31 cellular contexts compared by ENCODE assay signal in genomic region chr9:91220021-91220420, GRCh38.
A peak's percentile ranks its signal among the peaks of the same experiment; 100 is the strongest.
DNase-seq lines count a peak whose midpoint lies in the region; ATAC-seq, FAIRE-seq and TF ChIP-seq lines count a peak whose summit lies in the region.
"Had no signal": no experiment of that assay in that cellular context is flagged by ENCODE, and none has a peak within 500 bp of the region (broad histone marks: within the 10 kb centered on the region; RNA-seq: fewer than 3 reads in every experiment).

No MANE protein-coding gene starts in this region.

- H3K9ac ChIP-seq in HepG2 (ENCODE audit: insufficient read depth, low read depth, low read length): no peak overlapping the region

- H3K36me3 Mint-ChIP-seq in activated CD4-positive, alpha-beta memory T cell treated with anti-CD3 and anti-CD28 coated beads for 36 hours: peaks cover 36% of the 10 kb centered on the region
- peaks cover 63% of the 10 kb centered on the region for H3K36me3 Mint-ChIP-seq in activated CD4-positive, alpha-beta memory T cell treated with anti-CD3 and anti-CD28 coated beads, Interleukin-2, amount 10 ng/mL, durations not matched to agents 7 days and 5 days (ENCODE audit: low read depth)
- H3K36me3 Mint-ChIP-seq in effector memory CD8-positive, alpha-beta T cell (ENCODE audit: insufficient read depth): no peaks in the 10 kb centered on the region

- H3K9me3 ChIP-seq in HepG2 (ENCODE audit: low read length): no peaks in the 10 kb centered on the region
- H3K9me3 ChIP-seq in right lobe of liver: no peaks in the 10 kb centered on the region
- H3K9me3 ChIP-seq: BE2C had no signal

- no TSS peak for BruUV-seq in HepG2 (replicated peaks; lab: Mats Ljungman, UMichigan)

- peaks cover 12 to 47% of the 10 kb centered on the region in 2 experiments for H3K36me3 ChIP-seq in HepG2 (replicated peaks in 1 of 2; ENCODE audit: control insufficient read depth in 1 of 2, insufficient read depth in 2 of 2, low read length in 2 of 2)
- H3K36me3 ChIP-seq in right lobe of liver: no peaks in the 10 kb centered on the region
- H3K36me3 ChIP-seq: BE2C had no signal

- no peaks in the 10 kb centered on the region for H3K79me2 ChIP-seq in HepG2 (ENCODE audit: insufficient read depth, low read length)

- H3K27me3 ChIP-seq in HepG2 (ENCODE audit: control insufficient read depth in 1 of 2, insufficient read depth in 2 of 2, low read length in 2 of 2): no peaks in the 10 kb centered on the region
- no peaks in the 10 kb centered on the region for H3K27me3 ChIP-seq in right lobe of liver
- H3K27me3 ChIP-seq: BE2C had no signal

- no peak overlapping the region for H3K4me2 ChIP-seq in HepG2 (ENCODE audit: low read depth, low read length)

- H3K27ac Mint-ChIP-seq in activated CD4-positive, alpha-beta memory T cell treated with anti-CD3 and anti-CD28 coated beads for 36 hours: peak overlapping the region; percentile 49
- no peak overlapping the region for H3K27ac Mint-ChIP-seq in activated CD4-positive, alpha-beta memory T cell treated with anti-CD3 and anti-CD28 coated beads, Interleukin-2, amount 10 ng/mL, durations not matched to agents 7 days and 5 days
- no peak overlapping the region for H3K27ac Mint-ChIP-seq in effector memory CD8-positive, alpha-beta T cell
- H3K27ac Mint-ChIP-seq: CD14-positive monocyte had no signal

- no peak for TF ChIP-seq RAD21 in HepG2 (CRISPR knock-in tag; IDR thresholded peaks at IDR 0.05)

- no peak for TF ChIP-seq CTCF in HepG2 (CRISPR knock-in tag; IDR thresholded peaks at IDR 0.05)
- TF ChIP-seq CTCF in right lobe of liver (IDR thresholded peaks at IDR 0.05): no peak

- CTCF ChIA-PET in activated CD4-positive, alpha-beta memory T cell treated with anti-CD3 and anti-CD28 coated beads for 36 hours (lab: Charles Lee): no interaction called here
- CTCF ChIA-PET in activated CD4-positive, alpha-beta memory T cell treated with anti-CD3 and anti-CD28 coated beads, Interleukin-2, amount 10 ng/mL, durations not matched to agents 7 days and 5 days (lab: Charles Lee): no interaction called here
- CTCF ChIA-PET in HepG2 (lab: Yijun Ruan, JAX; ENCODE audit: low intra/inter-chr PET ratio, low total read pairs): no interaction called here

- WGBS in HepG2 (ENCODE audit: low lambda C conversion rate): 97% methylated on average over 4 of the region's 4 CpGs
- WGBS in right lobe of liver (ENCODE audit: insufficient coverage, low coverage, low lambda C conversion rate, missing lambda C conversion rate): 93% methylated on average over 4 of the region's 4 CpGs

- no peaks in the 10 kb centered on the region for H3K27me3 Mint-ChIP-seq in activated CD4-positive, alpha-beta memory T cell treated with anti-CD3 and anti-CD28 coated beads for 36 hours
- no peaks in the 10 kb centered on the region for H3K27me3 Mint-ChIP-seq in activated CD4-positive, alpha-beta memory T cell treated with anti-CD3 and anti-CD28 coated beads, Interleukin-2, amount 10 ng/mL, durations not matched to agents 7 days and 5 days
- H3K27me3 Mint-ChIP-seq in effector memory CD8-positive, alpha-beta T cell: no peaks in the 10 kb centered on the region
- H3K27me3 Mint-ChIP-seq: CD8-positive, alpha-beta memory T cell had no signal

- no peaks in the 10 kb centered on the region for H4K20me1 ChIP-seq in HepG2 (ENCODE audit: insufficient read depth, low read length)

- in situ Hi-C loops in HepG2 (cut with HindIII; ENCODE audit: extremely low pct_ligation_motif_present, low pct_unique_long_range_greater_than_20kb): no loop called here

- H3K4me1 ChIP-seq in HepG2 (ENCODE audit: insufficient read depth, low read length): no peaks in the 10 kb centered on the region
- H3K4me1 ChIP-seq in right lobe of liver: no peaks in the 10 kb centered on the region
- H3K4me1 ChIP-seq: BE2C had no signal

- FAIRE-seq in HepG2 (lab: Jason Lieb, UNC): no peak
- FAIRE-seq: GM12878, H54 had no signal

- no peak overlapping the region for H3K4me3 Mint-ChIP-seq in activated CD4-positive, alpha-beta memory T cell treated with anti-CD3 and anti-CD28 coated beads for 36 hours
- H3K4me3 Mint-ChIP-seq in activated CD4-positive, alpha-beta memory T cell treated with anti-CD3 and anti-CD28 coated beads, Interleukin-2, amount 10 ng/mL, durations not matched to agents 7 days and 5 days: no peak overlapping the region
- no peak overlapping the region for H3K4me3 Mint-ChIP-seq in effector memory CD8-positive, alpha-beta T cell
- H3K4me3 Mint-ChIP-seq: CD14-positive monocyte; CD8-positive, alpha-beta memory T cell had no signal

- H3K27ac ChIP-seq in HepG2 (ENCODE audit: extremely low read length, insufficient read depth, low read length) (no peak overlapping the region), right lobe of liver (no peak overlapping the region), cingulate gyrus (ENCODE audit: low read depth, low read length) (peak overlapping the region; percentile 21)
- H3K27ac ChIP-seq: RWPE1 had no signal

- TF ChIP-seq EP300 in HepG2 (IDR thresholded peaks at IDR 0.05; ENCODE audit: low read depth in 2 of 2, low read length in 2 of 2) (no peak), HepG2 (CRISPR knock-in tag; IDR thresholded peaks at IDR 0.05; ENCODE audit: borderline replicate concordance) (no peak)

- no peak overlapping the region for H2AFZ ChIP-seq in HepG2 (ENCODE audit: low read length)

- peaks cover 18% of the 10 kb centered on the region for H3K4me1 Mint-ChIP-seq in activated CD4-positive, alpha-beta memory T cell treated with anti-CD3 and anti-CD28 coated beads for 36 hours (ENCODE audit: low read depth)
- H3K4me1 Mint-ChIP-seq in activated CD4-positive, alpha-beta memory T cell treated with anti-CD3 and anti-CD28 coated beads, Interleukin-2, amount 10 ng/mL, durations not matched to agents 7 days and 5 days: peaks cover 6% of the 10 kb centered on the region
- H3K4me1 Mint-ChIP-seq in effector memory CD8-positive, alpha-beta T cell (ENCODE audit: low read depth in 2 of 2): peaks cover 0 to 3% of the 10 kb centered on the region in 2 donors
- H3K4me1 Mint-ChIP-seq: CD14-positive monocyte had no signal

- no peaks in the 10 kb centered on the region for H3K9me3 Mint-ChIP-seq in activated CD4-positive, alpha-beta memory T cell treated with anti-CD3 and anti-CD28 coated beads for 36 hours
- H3K9me3 Mint-ChIP-seq in activated CD4-positive, alpha-beta memory T cell treated with anti-CD3 and anti-CD28 coated beads, Interleukin-2, amount 10 ng/mL, durations not matched to agents 7 days and 5 days: peaks cover 3% of the 10 kb centered on the region
- no peaks in the 10 kb centered on the region for H3K9me3 Mint-ChIP-seq in effector memory CD8-positive, alpha-beta T cell
- H3K9me3 Mint-ChIP-seq: CD8-positive, alpha-beta memory T cell had no signal

- intact Hi-C loops in activated CD4-positive, alpha-beta memory T cell treated with anti-CD3 and anti-CD28 coated beads for 36 hours (cut with micrococcal nuclease): no loop called here
- intact Hi-C loops in HepG2 (cut with micrococcal nuclease; ENCODE audit: unreplicated experiment): no loop called here
- intact Hi-C loops in right lobe of liver (cut with DNase I): no loop called here

- POLR2A ChIA-PET in activated CD4-positive, alpha-beta memory T cell treated with anti-CD3 and anti-CD28 coated beads for 36 hours (lab: Charles Lee): no interaction called here
- POLR2A ChIA-PET in activated CD4-positive, alpha-beta memory T cell treated with anti-CD3 and anti-CD28 coated beads, Interleukin-2, amount 10 ng/mL, durations not matched to agents 7 days and 5 days (lab: Charles Lee): no interaction called here
- POLR2A ChIA-PET in HepG2 (lab: Yijun Ruan, JAX): interaction anchor here (1.4 kb wide), 1 partner anchor 12 kb away, joined by 3 read pairs; no protein-coding TSS in a partner anchor

- ATAC-seq in HepG2 (no peak), right lobe of liver (no peak)
- ATAC-seq in effector memory CD8-positive, alpha-beta T cell (replicated peaks): no peak
- ATAC-seq: GM12878, Panc1 had no signal

- H3K4me3 ChIP-seq in HepG2 (replicated peaks in 1 of 3; ENCODE audit: insufficient read depth in 1 of 3, low read depth in 2 of 3, low read length in 3 of 3): no peak overlapping the region
- H3K4me3 ChIP-seq in right lobe of liver: no peak overlapping the region
- H3K4me3 ChIP-seq: GM12878 had no signal

- TF ChIP-seq POLR2A in HepG2 (IDR thresholded peaks at IDR 0.05; ENCODE audit: insufficient read depth in 1 of 2, low read depth in 2 of 2, low read length in 2 of 2): no peak
- TF ChIP-seq POLR2A in right lobe of liver (IDR thresholded peaks at IDR 0.05): no peak

- peak; percentile 47 for DNase-seq in activated CD4-positive, alpha-beta memory T cell treated with anti-CD3 and anti-CD28 coated beads for 36 hours
- DNase-seq in activated CD4-positive, alpha-beta memory T cell treated with anti-CD3 and anti-CD28 coated beads, Interleukin-2, amount 10 ng/mL, durations not matched to agents 7 days and 5 days: no peak
- DNase-seq in HepG2 (ENCODE audit: low spot score): no peak
- no peak for DNase-seq in right lobe of liver
- DNase-seq in superior temporal gyrus (ENCODE audit: extremely low spot score): peak; percentile 24
- no peak for DNase-seq in effector memory CD8-positive, alpha-beta T cell
- no peak for DNase-seq in NCI-H187 (lab: John Stamatoyannopoulos, UW)
- DNase-seq: 8988T; ACHN; BE2C; CD8-positive, alpha-beta memory T cell; DMS 273 treated with DMSO at 0.1 percent for 48 hours; DMS79; EL; GDM1; KG1; NCI-H1048; NCI-H1417; NCI-H1694; NCI-H2081; NCI-H2171; NCI-H226; NCI-H510A; NCI-H69; SHP77 had no signal

TF ChIP-seq in HepG2, 621 proteins besides CTCF, POLR2A, EP300 and RAD21:
- TF ChIP-seq CENPX (CRISPR knock-in tag; IDR thresholded peaks at IDR 0.05) (no peak), RBM22 (optimal IDR thresholded peaks at IDR 0.05; ENCODE audit: low read length) (peak; percentile 12), ZNF740 (CRISPR knock-in tag; IDR thresholded peaks at IDR 0.05) (no peak), ZNF484 (CRISPR knock-in tag; IDR thresholded peaks at IDR 0.05; ENCODE audit: borderline replicate concordance, low read depth) (no peak)

Comparison
In these comparisons a context has a peak if more than half of its experiments do, and no peak if none do; other contexts are left out.
1. DNase-seq: peak in activated CD4-positive, alpha-beta memory T cell treated with anti-CD3 and anti-CD28 coated beads for 36 hours (single experiment) and superior temporal gyrus (single experiment); none in activated CD4-positive, alpha-beta memory T cell treated with anti-CD3 and anti-CD28 coated beads, Interleukin-2, amount 10 ng/mL, durations not matched to agents 7 days and 5 days (single experiment), HepG2 (single experiment), right lobe of liver (0 of 3), effector memory CD8-positive, alpha-beta T cell (0 of 3) and NCI-H187 (0 of 2).